In genomic region chr4:183098723-183099536, GRCh38 we compare ENCODE assay signal across 8 cellular contexts. TPM values are rescaled to one million over a fixed set of nuclear protein-coding genes. Genes with fewer than 3 reads are reported as not detected.
DNase-seq lines count a peak whose midpoint lies in the region; ATAC-seq and TF ChIP-seq lines count a peak whose summit lies in the region.

TSS of gene WWC2 (plus strand) at chr4:183099257. CDS start at chr4:183099492, 235 bp downstream.

- POLR2A ChIA-PET in MCF 10A (lab: Yijun Ruan, JAX), result interaction anchor here (0.6 to 7.5 kb wide), 30 partner anchors 9 to 696 kb away, joined by 3 to 112 read pairs (median 4); partner anchors contain the start of gene CDKN2AIP

- no peaks in the 10 kb centered on the region for H3K9me3 Mint-ChIP-seq in MCF 10A (ENCODE audit: unreplicated experiment)

- H3K27ac Mint-ChIP-seq in MCF 10A (ENCODE audit: low read depth, unreplicated experiment), result peak within 1 kb of the TSS; percentile 76

- intact Hi-C loops in MCF 10A (cut with micrococcal nuclease), result loop anchor here (1.0 to 2.0 kb wide), 4 partner anchors 26 to 163 kb away; no protein-coding TSS in a partner anchor

- ATAC-seq in GM19455 (IDR thresholded peaks at IDR 0.05; ENCODE audit: unreplicated experiment), result no peak

- H3K4me1 Mint-ChIP-seq in MCF 10A (ENCODE audit: insufficient read depth, unreplicated experiment), result peaks cover 17% of the 10 kb centered on the region

- H3K27ac ChIP-seq in VCaP, result peak within 1 kb of the TSS; percentile 58; the same call in 1 of the 2 replicates

- CTCF ChIA-PET in MCF 10A (lab: Yijun Ruan, JAX), result interaction anchor here (0.7 to 5.8 kb wide), 12 partner anchors 9 to 263 kb away, joined by 3 to 46 read pairs (median 4); no protein-coding TSS in a partner anchor

- DNase-seq in Daoy (ENCODE audit: low read depth), result peak; percentile 88
- peak; percentile 86 for DNase-seq in HCEC 1CT
- peak; percentile 46 to 48 for DNase-seq in NCI-H1930 (lab: John Stamatoyannopoulos, UW)
- DNase-seq in MCF 10A (ENCODE audit: unreplicated experiment), result peak; percentile 92
- peak; percentile 78 for DNase-seq in iPS DF 19.7 (ENCODE audit: low read depth, low spot score)
- peak; percentile 77 for DNase-seq in renal cortical epithelial cell (ENCODE audit: low read depth)

- no peaks in the 10 kb centered on the region for H3K27me3 Mint-ChIP-seq in MCF 10A (ENCODE audit: insufficient read depth, unreplicated experiment)

- H3K4me3 Mint-ChIP-seq in MCF 10A (ENCODE audit: unreplicated experiment), result peak within 1 kb of the TSS; percentile 78

- no TSS peak for BruUV-seq in MCF 10A (replicated peaks; lab: Mats Ljungman, UMichigan)

- H3K36me3 Mint-ChIP-seq in MCF 10A (ENCODE audit: insufficient read depth, unreplicated experiment), result peaks cover 6% of the 10 kb centered on the region

- no peak for TF ChIP-seq CTCF in VCaP (conservative IDR thresholded peaks at IDR 0.05)
- TF ChIP-seq CTCF in MCF 10A (IDR thresholded peaks at IDR 0.05; ENCODE audit: unreplicated experiment), result no peak

RNA-seq across cellular contexts. Expression of gene WWC2, which starts in this region (rescaled TPM):
- 4.1 and 8.0 TPM in 2 replicates for total RNA-seq in Daoy (2014; rRNA removed; shearing (Covaris generic))
- total RNA-seq in MCF 10A (2022), result 38.6 and 42.4 TPM in 2 replicates
- total RNA-seq in renal cortical epithelial cell, result 45.7 and 221 TPM in 2 replicates
